8 cellular contexts compared by ENCODE assay signal in the genomic region with DNA sequence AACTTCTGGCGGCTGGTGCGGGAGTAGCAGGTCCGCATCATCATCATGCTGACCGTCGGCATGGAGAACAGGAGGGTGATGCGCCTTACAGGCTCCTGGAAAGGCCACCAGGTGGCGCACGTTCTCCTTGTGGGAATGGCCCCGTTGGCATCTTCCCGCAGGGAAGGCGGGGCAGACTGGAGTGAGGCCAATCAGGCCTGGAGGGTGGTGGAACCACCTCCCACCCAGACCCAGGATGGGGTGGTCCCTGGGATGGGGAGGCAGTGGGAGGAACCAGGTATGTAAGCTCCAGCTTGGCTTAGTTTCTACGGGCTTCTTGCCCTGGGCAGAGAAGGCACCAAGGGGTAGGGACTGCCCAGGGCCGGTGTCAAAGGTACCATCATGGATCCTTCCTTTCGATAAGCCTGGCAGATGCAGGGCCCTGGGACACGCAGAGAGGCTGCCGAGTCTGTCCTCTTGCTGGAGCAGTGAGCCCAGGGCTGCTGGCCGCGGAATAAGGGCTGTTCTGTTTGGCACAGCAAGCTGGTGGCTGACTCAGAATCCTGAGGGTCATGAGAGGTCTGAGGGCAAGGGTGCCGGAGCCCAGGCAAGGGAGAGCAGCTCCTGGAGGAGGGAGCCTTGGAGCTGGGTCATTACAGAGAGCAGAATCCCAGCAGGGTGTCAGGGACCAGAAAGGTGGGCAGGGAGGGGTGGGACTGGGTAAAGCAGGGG. TPM values are rescaled to one million over a fixed set of nuclear protein-coding genes. Genes with fewer than 3 reads are reported as not detected.
DNase-seq lines count a peak whose midpoint lies in the region; ATAC-seq and TF ChIP-seq lines count a peak whose summit lies in the region.

No MANE protein-coding gene starts in this region.

- peaks cover 0 to 3% of the 10 kb centered on the region in 2 donors for H3K4me1 ChIP-seq in adrenal gland (replicated peaks in 1 of 2)

- 7 to 12% (median 11%) methylated on average over 12 to 19 of the region's 19 CpGs for WGBS in adrenal gland, 4 donors

- no peaks in the 10 kb centered on the region for H3K9me3 ChIP-seq in adrenal gland (replicated peaks in 1 of 3)

- H3K36me3 ChIP-seq in adrenal gland (replicated peaks in 1 of 2) = no peaks in the 10 kb centered on the region

- TF ChIP-seq CTCF in GM13977 (IDR thresholded peaks at IDR 0.05; ENCODE audit: extremely low read depth, insufficient read depth, missing control alignments) = peak; percentile 86
- peak; percentile 66 to 82 (median 70) for TF ChIP-seq CTCF in adrenal gland (IDR thresholded peaks at IDR 0.05)

- intact Hi-C loops in adrenal gland (cut with DNase I) (loop anchor here in 1 of 2 donors (10.0 kb wide), 1 partner anchor 530 kb away; the partner anchor contains the start of gene SYT2), left cardiac atrium (cut with DNase I) (loop anchor here (2.0 to 5.0 kb wide), 2 partner anchors 532 to 534 kb away; no protein-coding TSS in a partner anchor)

- TF ChIP-seq POLR2A in adrenal gland (IDR thresholded peaks at IDR 0.05) = no peak

- H3K27ac ChIP-seq in adrenal gland = peak overlapping the region in 2 of 5 donors; percentile 21 to 35

- DNase-seq in 8988T (peak; percentile 90), GM13977 (ENCODE audit: low spot score) (peak; percentile 73), NCI-H1417 (lab: John Stamatoyannopoulos, UW) (peak; percentile 83 to 98 (median 91)), T follicular helper cell (ENCODE audit: low read depth) (peak; percentile 45), adrenal gland (peak; percentile 79 to 93 (median 89)), left cardiac atrium (peak; percentile 85), pulmonary artery endothelial cell (ENCODE audit: low read depth, low spot score) (peak; percentile 51)

- in situ Hi-C loops in GM13977 (cut with MboI; ENCODE audit: low pct_unique_long_range_greater_than_20kb, low sequenced_read_pairs, unreplicated experiment) = loop anchor here (25.0 kb wide), 1 partner anchor 527 kb away; the partner anchor contains the start of gene SYT2

- ATAC-seq in left cardiac atrium (peak; percentile 75 to 79), HG03139 (IDR thresholded peaks at IDR 0.05; ENCODE audit: unreplicated experiment) (no peak)

- H3K27me3 ChIP-seq in adrenal gland = peaks cover 4% of the 10 kb centered on the region

- H3K4me3 ChIP-seq in adrenal gland = no peak overlapping the region

RNA-seq across cellular contexts. Expression of gene LGR6, which starts 8.7 kb away (rescaled TPM):
- total RNA-seq in adrenal gland (under 1 TPM in 6 of 8 donors, not detected in 2; 0.10 to 0.54 (median 0.16) TPM), left cardiac atrium (1 to 10 TPM; 6.0 to 6.1 TPM), pulmonary artery endothelial cell (not detected in 2 replicates)
- 1 to 10 TPM in 1 of 3 donors, under 1 TPM in 1, not detected in 1; 0.48 to 1.0 TPM for polyA plus RNA-seq in adrenal gland

RNA-seq across cellular contexts. Expression of gene PTPN7, which starts 24.5 kb away (rescaled TPM):
- total RNA-seq in adrenal gland (10 to 100 TPM in 5 of 8 donors, 1 to 10 TPM in 3; 2.5 to 35.8 (median 16.4) TPM), left cardiac atrium (1 to 10 TPM; 1.3 to 1.9 TPM), pulmonary artery endothelial cell (0.40 TPM in 1 of 2 replicates, not detected in the other)
- polyA plus RNA-seq in adrenal gland = 10 to 100 TPM; 13.4 to 45.4 (median 15.0) TPM

RNA-seq across cellular contexts. Expression of gene ARL8A, which starts 40.4 kb away (rescaled TPM):
- total RNA-seq in adrenal gland = 100 to 1,000 TPM in 1 of 8 donors, 10 to 100 TPM in 7; 34.3 to 115 (median 64.8) TPM
- 10 to 100 TPM; 26.4 to 71.2 (median 28.6) TPM for polyA plus RNA-seq in adrenal gland
- 10 to 100 TPM; 55.6 to 79.8 TPM for total RNA-seq in left cardiac atrium
- 28.1 and 29.5 TPM in 2 replicates for total RNA-seq in pulmonary artery endothelial cell
